Comparison of ENCODE assay signal across 8 cellular contexts in genomic region chr1:173477286-173478098, GRCh38. TPM values are rescaled to one million over a fixed set of nuclear protein-coding genes. Genes with fewer than 3 reads are reported as not detected.
DNase-seq lines count a peak whose midpoint lies in the region; ATAC-seq and TF ChIP-seq lines count a peak whose summit lies in the region.

TSS of gene PRDX6 (plus strand) at chr1:173477335. CDS start at chr1:173477398, 63 bp downstream.

- no peaks in the 10 kb centered on the region for H3K9me3 Mint-ChIP-seq in T-helper 2 cell treated with Interferon-gamma antibody and Interleukin-4, amounts not matched to agents 5 μg/mL and 100 μg/mL, for 36 hours
- H3K9me3 Mint-ChIP-seq in chondrocyte (ENCODE audit: low read depth), result no peaks in the 10 kb centered on the region

- peak within 1 kb of the TSS; percentile 87 for H3K4me3 ChIP-seq in NB4 (ENCODE audit: low read depth, low read length)
- peak within 1 kb of the TSS; percentile 93 for H3K4me3 ChIP-seq in kidney epithelial cell (ENCODE audit: low read depth, low read length)

- H3K4me1 Mint-ChIP-seq in T-helper 2 cell treated with Interferon-gamma antibody and Interleukin-4, amounts not matched to agents 5 μg/mL and 100 μg/mL, for 36 hours (ENCODE audit: low read depth), result peaks cover 52% of the 10 kb centered on the region
- peaks cover 57% of the 10 kb centered on the region for H3K4me1 Mint-ChIP-seq in chondrocyte (ENCODE audit: low read depth)

- no peaks in the 10 kb centered on the region for H3K36me3 ChIP-seq in kidney epithelial cell (ENCODE audit: control insufficient read depth, insufficient read depth, low read length)

- no peaks in the 10 kb centered on the region for H3K27me3 ChIP-seq in kidney epithelial cell (ENCODE audit: control insufficient read depth, insufficient read depth, low read length)

- peak within 1 kb of the TSS; percentile 87 for H3K4me3 Mint-ChIP-seq in T-helper 2 cell treated with Interferon-gamma antibody and Interleukin-4, amounts not matched to agents 5 μg/mL and 100 μg/mL, for 36 hours
- peak within 1 kb of the TSS; percentile 96 for H3K4me3 Mint-ChIP-seq in chondrocyte (ENCODE audit: unreplicated experiment)

- peak; percentile 78 for TF ChIP-seq POLR2A in NB4 (IDR thresholded peaks at IDR 0.05; ENCODE audit: extremely low read depth, insufficient read length)

- DNase-seq in activated T-cell treated with anti-CD3 and anti-CD28 coated beads for 1 hour (ENCODE audit: low read depth) (peak; percentile 75), NB4 (ENCODE audit: low read depth) (peak; percentile 87), chondrocyte (ENCODE audit: low spot score) (peak; percentile 94), kidney epithelial cell (ENCODE audit: low read depth) (no peak)
- DNase-seq in activated T-cell treated with anti-CD3 and anti-CD28 coated beads, Interleukin-2, amount 50 U/mL, for 48 hours, result no peak
- peak; percentile 79 for DNase-seq in T-helper 2 cell treated with Interferon-gamma antibody and Interleukin-4, amounts not matched to agents 5 μg/mL and 100 μg/mL, for 36 hours (ENCODE audit: low spot score)
- peak in 2 of 3 experiments; percentile 3 to 71 for DNase-seq in stimulated activated CD4-positive, alpha-beta T cell treated with anti-CD3 and anti-CD28 coated beads, TNF-alpha, amount 100 ng/mL, for 24 hours (ENCODE audit: low read depth in 3 of 3)

- peak; percentile 49 for ATAC-seq in HG02623 (IDR thresholded peaks at IDR 0.05; ENCODE audit: unreplicated experiment)

- TF ChIP-seq CTCF in NB4 (IDR thresholded peaks at IDR 0.05; ENCODE audit: low read depth, low read length) (no peak), chondrocyte (IDR thresholded peaks at IDR 0.05) (no peak), kidney epithelial cell (IDR thresholded peaks at IDR 0.05; ENCODE audit: insufficient read depth, low read length, poor library complexity, severe bottlenecking) (no peak)

- no peaks in the 10 kb centered on the region for H3K27me3 Mint-ChIP-seq in T-helper 2 cell treated with Interferon-gamma antibody and Interleukin-4, amounts not matched to agents 5 μg/mL and 100 μg/mL, for 36 hours (ENCODE audit: low read depth)
- H3K27me3 Mint-ChIP-seq in chondrocyte (ENCODE audit: low read depth), result no peaks in the 10 kb centered on the region

- H3K36me3 Mint-ChIP-seq in T-helper 2 cell treated with Interferon-gamma antibody and Interleukin-4, amounts not matched to agents 5 μg/mL and 100 μg/mL, for 36 hours (ENCODE audit: low read depth), result peaks cover 43% of the 10 kb centered on the region
- H3K36me3 Mint-ChIP-seq in chondrocyte (ENCODE audit: low read depth), result peaks cover 15% of the 10 kb centered on the region

- H3K27ac Mint-ChIP-seq in T-helper 2 cell treated with Interferon-gamma antibody and Interleukin-4, amounts not matched to agents 5 μg/mL and 100 μg/mL, for 36 hours, result peak within 1 kb of the TSS; percentile 95
- peak within 1 kb of the TSS; percentile 96 for H3K27ac Mint-ChIP-seq in chondrocyte (ENCODE audit: unreplicated experiment)

RNA-seq across cellular contexts. Expression of gene PRDX6, which starts in this region (rescaled TPM):
- total RNA-seq in chondrocyte (149 to 174 TPM (median 155 TPM) in 3 replicates), kidney epithelial cell (180 and 187 TPM in 2 replicates)

Comparison
In these comparisons a context has a peak if more than half of its experiments do, and no peak if none do; other contexts are left out.
1. DNase-seq: peak in activated T-cell treated with anti-CD3 and anti-CD28 coated beads for 1 hour (single experiment), NB4 (single experiment), T-helper 2 cell treated with Interferon-gamma antibody and Interleukin-4, amounts not matched to agents 5 μg/mL and 100 μg/mL, for 36 hours (single experiment), chondrocyte (single experiment) and stimulated activated CD4-positive, alpha-beta T cell treated with anti-CD3 and anti-CD28 coated beads, TNF-alpha, amount 100 ng/mL, for 24 hours (2 of 3); none in activated T-cell treated with anti-CD3 and anti-CD28 coated beads, Interleukin-2, amount 50 U/mL, for 48 hours (0 of 2) and kidney epithelial cell (single experiment).